Comparison of ENCODE assay signal across 12 cellular contexts in genomic region chr14:77859934-77860570, GRCh38.
"Had no signal": no experiment of that assay in that cellular context is flagged by ENCODE, and none has a peak within 500 bp of the region (broad histone marks: within the 10 kb centered on the region; RNA-seq: fewer than 3 reads in every experiment).

No MANE protein-coding gene starts in this region.

- H3K9me3 ChIP-seq: esophagus muscularis mucosa, ovary had no signal

- H3K27me3 ChIP-seq: esophagus muscularis mucosa, ovary, spleen had no signal

- H3K4me3 ChIP-seq: esophagus muscularis mucosa, ovary, spleen had no signal

- H3K4me1 ChIP-seq: esophagus muscularis mucosa, spleen had no signal

- DNase-seq: activated CD4-positive, alpha-beta T cell treated with anti-CD3 and anti-CD28 coated beads, Interleukin-2, amount 10 ng/mL, durations not matched to agents 24 days and 14 days; activated CD8-positive, alpha-beta memory T cell treated with anti-CD3 and anti-CD28 coated beads, Interleukin-2, amount 50 U/mL, for 4 hours; activated CD8-positive, alpha-beta T cell treated with anti-CD3 and anti-CD28 coated beads, Interleukin-2, amount 10 ng/mL, durations not matched to agents 7 days and 5 days; activated gamma-delta T cell; activated T-cell treated with anti-CD3 and anti-CD28 coated beads, Interleukin-2, amount 50 U/mL, for 48 hours; islet precursor cell; mammary epithelial cell; spleen had no signal

- ATAC-seq: activated CD8-positive, alpha-beta T cell treated with anti-CD3 and anti-CD28 coated beads, Interleukin-2, amount 10 ng/mL, durations not matched to agents 7 days and 5 days; activated naive CD4-positive, alpha-beta T cell treated with anti-CD3 and anti-CD28 coated beads, Interleukin-2, amount 50 U/mL, for 72 hours; sciatic nerve had no signal

- H3K27ac ChIP-seq: esophagus muscularis mucosa, ovary, spleen had no signal

- H3K36me3 ChIP-seq: ovary had no signal
